Comparison of ENCODE assay signal across 23 cellular contexts in the genomic region with DNA sequence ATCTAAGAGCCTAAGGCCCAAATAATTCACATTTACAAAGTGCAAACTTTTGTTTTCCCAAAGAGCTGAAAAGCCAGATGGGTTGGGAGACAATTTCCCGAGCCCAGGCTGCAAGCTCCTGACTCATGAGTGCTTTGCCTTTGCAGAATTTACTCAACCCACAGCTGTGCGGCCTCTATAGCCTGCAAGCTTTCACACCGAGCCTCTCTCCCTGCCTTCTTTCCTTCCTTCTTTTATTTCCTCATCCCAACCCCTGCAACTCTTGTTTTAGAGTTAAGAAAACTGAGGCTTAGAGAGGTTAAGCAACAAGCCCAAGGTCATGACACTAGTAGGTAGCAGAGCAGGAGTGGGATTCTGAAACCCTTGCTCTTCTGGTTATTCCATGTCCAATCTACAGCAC.
"Had no signal": no experiment of that assay in that cellular context is flagged by ENCODE, and none has a peak within 500 bp of the region (broad histone marks: within the 10 kb centered on the region; RNA-seq: fewer than 3 reads in every experiment).

No MANE protein-coding gene starts in this region.

- H3K4me3 ChIP-seq: esophagus muscularis mucosa, hepatocyte, left ventricle myocardium inferior, pancreas, psoas muscle, right atrium auricular region, spleen, tibial nerve had no signal

- H3K4me1 Mint-ChIP-seq: activated CD4-positive, alpha-beta T cell treated with anti-CD3 and anti-CD28 coated beads, Interleukin-2, amount 10 ng/mL, durations not matched to agents 7 days and 5 days; activated naive CD8-positive, alpha-beta T cell treated with anti-CD3 and anti-CD28 coated beads for 36 hours; immature natural killer cell had no signal

- H3K9me3 Mint-ChIP-seq: activated CD4-positive, alpha-beta T cell treated with anti-CD3 and anti-CD28 coated beads, Interleukin-2, amount 10 ng/mL, durations not matched to agents 7 days and 5 days; activated naive CD8-positive, alpha-beta T cell treated with anti-CD3 and anti-CD28 coated beads for 36 hours; immature natural killer cell; natural killer cell treated with Interleukin-12 subunit alpha and Interleukin-12 subunit beta and Interleukin-15 and Interleukin-18, amount 100 ng/mL, for 72 hours; stimulated activated naive CD8-positive, alpha-beta T cell treated with anti-CD3 and anti-CD28 coated beads, Interleukin-15, Interleukin-2, amounts not matched to agents 100 ng/mL and 50 ng/mL, for 24 hours; T-helper 2 cell treated with Interferon-gamma antibody and Interleukin-4, amounts not matched to agents 5 μg/mL and 100 μg/mL, for 36 hours had no signal

- H3K36me3 ChIP-seq: esophagus muscularis mucosa, left ventricle myocardium inferior, pancreas, right atrium auricular region, spleen, tibial nerve, WERI-Rb-1 had no signal

- ATAC-seq: activated CD8-positive, alpha-beta T cell treated with anti-CD3 and anti-CD28 coated beads, Interleukin-2, amount 10 ng/mL, durations not matched to agents 7 days and 5 days; natural killer cell treated with Interleukin-12 subunit alpha and Interleukin-12 subunit beta and Interleukin-15 and Interleukin-18, amount 100 ng/mL, for 72 hours; psoas muscle had no signal

- H3K4me1 ChIP-seq: esophagus muscularis mucosa, left ventricle myocardium inferior, pancreas, psoas muscle, right atrium auricular region, spleen, tibial nerve had no signal

- H3K27me3 Mint-ChIP-seq: activated CD4-positive, alpha-beta T cell treated with anti-CD3 and anti-CD28 coated beads, Interleukin-2, amount 10 ng/mL, durations not matched to agents 7 days and 5 days; activated naive CD8-positive, alpha-beta T cell treated with anti-CD3 and anti-CD28 coated beads for 36 hours; stimulated activated naive CD8-positive, alpha-beta T cell treated with anti-CD3 and anti-CD28 coated beads, Interleukin-15, Interleukin-2, amounts not matched to agents 100 ng/mL and 50 ng/mL, for 24 hours had no signal

- H3K27me3 ChIP-seq: pancreas, right atrium auricular region, spleen, tibial nerve had no signal

- H3K4me3 Mint-ChIP-seq: activated CD4-positive, alpha-beta T cell treated with anti-CD3 and anti-CD28 coated beads, Interleukin-2, amount 10 ng/mL, durations not matched to agents 7 days and 5 days; activated CD8-positive, alpha-beta T cell treated with anti-CD3 and anti-CD28 coated beads, Interleukin-2, amount 10 ng/mL, durations not matched to agents 7 days and 5 days; activated naive CD8-positive, alpha-beta T cell treated with anti-CD3 and anti-CD28 coated beads for 36 hours; immature natural killer cell; natural killer cell treated with Interleukin-12 subunit alpha and Interleukin-12 subunit beta and Interleukin-15 and Interleukin-18, amount 100 ng/mL, for 72 hours; stimulated activated naive CD8-positive, alpha-beta T cell treated with anti-CD3 and anti-CD28 coated beads, Interleukin-15, Interleukin-2, amounts not matched to agents 100 ng/mL and 50 ng/mL, for 24 hours; T-helper 2 cell treated with Interferon-gamma antibody and Interleukin-4, amounts not matched to agents 5 μg/mL and 100 μg/mL, for 36 hours had no signal

- DNase-seq: activated CD4-positive, alpha-beta T cell treated with anti-CD3 and anti-CD28 coated beads, Interleukin-2, amount 10 ng/mL, durations not matched to agents 7 days and 5 days; activated CD4-positive, CD25-positive, alpha-beta regulatory T cell treated with anti-CD3 and anti-CD28 coated beads, Interleukin-2, amount 50 U/mL, for 72 hours; activated CD8-positive, alpha-beta T cell treated with anti-CD3 and anti-CD28 coated beads, Interleukin-2, amount 10 ng/mL, durations not matched to agents 7 days and 5 days; activated gamma-delta T cell treated with Interleukin-2 at 50 U/mL for 16 hours; activated naive CD8-positive, alpha-beta T cell treated with anti-CD3 and anti-CD28 coated beads for 36 hours; activated T-cell treated with anti-CD3 and anti-CD28 coated beads, Interleukin-2, amount 50 U/mL, for 1 hour; central memory CD4-positive, alpha-beta T cell; glutamatergic neuron; immature natural killer cell; left ventricle myocardium inferior; midbrain; pancreas; psoas muscle; spleen; stimulated activated CD4-positive, alpha-beta T cell treated with anti-CD3 and anti-CD28 coated beads, Interleukin-4, amount 100 ng/mL, for 4 hours; WERI-Rb-1 had no signal

- H3K27ac Mint-ChIP-seq: activated CD4-positive, alpha-beta T cell treated with anti-CD3 and anti-CD28 coated beads, Interleukin-2, amount 10 ng/mL, durations not matched to agents 7 days and 5 days; activated CD8-positive, alpha-beta T cell treated with anti-CD3 and anti-CD28 coated beads, Interleukin-2, amount 10 ng/mL, durations not matched to agents 7 days and 5 days; activated naive CD8-positive, alpha-beta T cell treated with anti-CD3 and anti-CD28 coated beads for 36 hours; immature natural killer cell; natural killer cell treated with Interleukin-12 subunit alpha and Interleukin-12 subunit beta and Interleukin-15 and Interleukin-18, amount 100 ng/mL, for 72 hours; stimulated activated naive CD8-positive, alpha-beta T cell treated with anti-CD3 and anti-CD28 coated beads, Interleukin-15, Interleukin-2, amounts not matched to agents 100 ng/mL and 50 ng/mL, for 24 hours; T-helper 2 cell treated with Interferon-gamma antibody and Interleukin-4, amounts not matched to agents 5 μg/mL and 100 μg/mL, for 36 hours had no signal

- H3K9me3 ChIP-seq: esophagus muscularis mucosa, left ventricle myocardium inferior, pancreas, psoas muscle, right atrium auricular region, spleen, tibial nerve had no signal

- H3K27ac ChIP-seq: esophagus muscularis mucosa, hepatocyte, left ventricle myocardium inferior, pancreas, psoas muscle, right atrium auricular region, spleen, tibial nerve, WERI-Rb-1 had no signal
